ENCODE assay signal across 14 cellular contexts in the genomic region with DNA sequence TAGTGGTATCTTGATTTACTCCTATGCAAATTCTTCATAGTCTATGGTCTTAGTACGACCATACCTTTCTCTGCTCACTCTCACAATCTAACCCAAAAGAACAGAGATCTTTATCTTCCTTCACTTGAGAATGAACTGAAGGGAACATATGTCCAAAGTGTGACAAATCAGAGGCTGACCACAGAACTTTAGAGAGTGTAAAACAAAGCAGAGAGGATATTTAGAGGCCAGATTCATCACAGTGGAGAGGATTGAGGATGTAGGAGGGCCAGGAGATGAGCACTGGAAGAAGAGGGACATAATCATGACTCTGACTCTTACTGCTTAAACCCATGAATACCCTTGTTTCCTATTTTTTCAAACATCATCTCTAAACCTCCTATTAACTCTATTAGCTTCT.
DNase-seq lines count a peak whose midpoint lies in the region; ATAC-seq and TF ChIP-seq lines count a peak whose summit lies in the region.
"Had no signal": no experiment of that assay in that cellular context is flagged by ENCODE, and none has a peak within 500 bp of the region (broad histone marks: within the 10 kb centered on the region; RNA-seq: fewer than 3 reads in every experiment).

No MANE protein-coding gene starts in this region.

- H3K9me3 ChIP-seq in neuron (ENCODE audit: low read length), result no peaks in the 10 kb centered on the region
- H3K9me3 ChIP-seq: Caco-2 had no signal

- H3K36me3 ChIP-seq in neuron (ENCODE audit: insufficient read depth, low read length), result no peaks in the 10 kb centered on the region

- no peak for TF ChIP-seq CTCF in astrocyte of the spinal cord (IDR thresholded peaks at IDR 0.05; ENCODE audit: low read depth, low read length)

- in situ Hi-C loops in astrocyte of the spinal cord (cut with HindIII; ENCODE audit: low sequenced_read_pairs), result no loop called here

- no peak overlapping the region for H3K4me3 ChIP-seq in astrocyte of the spinal cord (ENCODE audit: low read depth, low read length)
- no peak overlapping the region for H3K4me3 ChIP-seq in neuron (ENCODE audit: low read length)
- H3K4me3 ChIP-seq: GM23248 had no signal

- ATAC-seq in GM19395 (IDR thresholded peaks at IDR 0.05; ENCODE audit: unreplicated experiment), result no peak
- ATAC-seq: CD8-positive, alpha-beta T cell had no signal

- H2AFZ ChIP-seq in neuron (ENCODE audit: low read depth, low read length), result peak overlapping the region; percentile 57
- H2AFZ ChIP-seq: GM23248 had no signal

- peak; percentile 1 for DNase-seq in HT1080 (ENCODE audit: low read depth)
- peak; percentile 1 for DNase-seq in astrocyte of the spinal cord (ENCODE audit: low read depth, low spot score)
- no peak for DNase-seq in SK-N-DZ (ENCODE audit: low spot score)
- no peak for DNase-seq in SKM-1 (lab: John Stamatoyannopoulos, UW; ENCODE audit: unreplicated experiment)
- DNase-seq: Caco-2; CD4-positive, CD25-positive, alpha-beta regulatory T cell; CD8-positive, alpha-beta T cell; DMS153; DND-41; GM23248; H7; HCEC 1CT had no signal

- no peaks in the 10 kb centered on the region for H3K27me3 ChIP-seq in neuron (ENCODE audit: insufficient read depth, low read length)

- H3K4me1 ChIP-seq in neuron (ENCODE audit: insufficient read depth, low read length), result no peaks in the 10 kb centered on the region
- H3K4me1 ChIP-seq: Caco-2 had no signal

Comparison
In these comparisons a context has a peak if more than half of its experiments do, and no peak if none do; other contexts are left out.
1. DNase-seq: peak in HT1080 (single experiment) and astrocyte of the spinal cord (single experiment); none in SK-N-DZ (single experiment) and SKM-1 (single experiment).